Comparison of ENCODE assay signal across 8 cellular contexts in genomic region chr18:3995476-3996102, GRCh38.
DNase-seq lines count a peak whose midpoint lies in the region; ATAC-seq and TF ChIP-seq lines count a peak whose summit lies in the region.

No MANE protein-coding gene starts in this region.

- no peaks in the 10 kb centered on the region for H3K36me3 ChIP-seq in Loucy (ENCODE audit: insufficient read depth, low read length)

- no peak overlapping the region for H2AFZ ChIP-seq in Loucy (ENCODE audit: low read length)

- H3K9me3 Mint-ChIP-seq in CD4-positive, alpha-beta T cell: no peaks in the 10 kb centered on the region
- no peaks in the 10 kb centered on the region for H3K9me3 Mint-ChIP-seq in activated naive CD8-positive, alpha-beta T cell treated with anti-CD3 and anti-CD28 coated beads, Interleukin-2, amount 50 U/mL, for 24 hours

- H3K27ac Mint-ChIP-seq in CD4-positive, alpha-beta T cell: no peak overlapping the region
- H3K27ac Mint-ChIP-seq in activated naive CD8-positive, alpha-beta T cell treated with anti-CD3 and anti-CD28 coated beads, Interleukin-2, amount 50 U/mL, for 24 hours: no peak overlapping the region

- in situ Hi-C loops in SK-MEL-5 (cut with HindIII; ENCODE audit: low pct_unique_long_range_greater_than_20kb, low sequenced_read_pairs): no loop called here

- no peak overlapping the region for H3K4me3 ChIP-seq in Loucy (ENCODE audit: low read length, poor library complexity, severe bottlenecking)

- POLR2A ChIA-PET in CD4-positive, alpha-beta T cell (lab: Charles Lee): no interaction called here

- no peaks in the 10 kb centered on the region for H3K9me3 ChIP-seq in CD4-positive, alpha-beta T cell (ENCODE audit: control insufficient read depth, low read length)
- no peaks in the 10 kb centered on the region for H3K9me3 ChIP-seq in Loucy (ENCODE audit: insufficient read depth, low read depth, low read length)

- no peak overlapping the region for H3K9ac ChIP-seq in Loucy (ENCODE audit: low read depth, low read length, poor library complexity, severe bottlenecking)

- H3K4me1 ChIP-seq in Loucy (ENCODE audit: insufficient read depth, low read length, poor library complexity, severe bottlenecking): no peaks in the 10 kb centered on the region

- no peak overlapping the region for H3K4me2 ChIP-seq in Loucy (ENCODE audit: low read depth, low read length, poor library complexity, severe bottlenecking)

- no peaks in the 10 kb centered on the region for H3K27me3 ChIP-seq in CD4-positive, alpha-beta T cell (ENCODE audit: control insufficient read depth, insufficient read depth, low read length)
- H3K27me3 ChIP-seq in Loucy (ENCODE audit: insufficient read depth, low read length, poor library complexity, severe bottlenecking): no peaks in the 10 kb centered on the region

- intact Hi-C loops in CD4-positive, alpha-beta T cell (cut with DNase I, micrococcal nuclease): loop anchor here (1.0 to 10.0 kb wide), 4 partner anchors 224 to 713 kb away; no protein-coding TSS in a partner anchor
- intact Hi-C loops in left ventricle myocardium superior (cut with micrococcal nuclease): loop anchor here (5.0 to 10.0 kb wide), 2 partner anchors 223 to 721 kb away; no protein-coding TSS in a partner anchor

- H3K36me3 Mint-ChIP-seq in CD4-positive, alpha-beta T cell (ENCODE audit: low read depth): no peaks in the 10 kb centered on the region
- H3K36me3 Mint-ChIP-seq in activated naive CD8-positive, alpha-beta T cell treated with anti-CD3 and anti-CD28 coated beads, Interleukin-2, amount 50 U/mL, for 24 hours (ENCODE audit: low read depth): no peaks in the 10 kb centered on the region

- peak; percentile 76 for TF ChIP-seq CTCF in CD4-positive, alpha-beta T cell (IDR thresholded peaks at IDR 0.05)
- peak; percentile 53 for TF ChIP-seq CTCF in GM20000 (IDR thresholded peaks at IDR 0.05; ENCODE audit: extremely low read depth, missing control alignments)
- peak; percentile 86 for TF ChIP-seq CTCF in Loucy (conservative IDR thresholded peaks at IDR 0.05; ENCODE audit: low read length)

- H3K4me3 Mint-ChIP-seq in CD4-positive, alpha-beta T cell: no peak overlapping the region
- H3K4me3 Mint-ChIP-seq in activated naive CD8-positive, alpha-beta T cell treated with anti-CD3 and anti-CD28 coated beads, Interleukin-2, amount 50 U/mL, for 24 hours: no peak overlapping the region

- H3K4me1 Mint-ChIP-seq in CD4-positive, alpha-beta T cell (ENCODE audit: low read depth): no peaks in the 10 kb centered on the region
- H3K4me1 Mint-ChIP-seq in activated naive CD8-positive, alpha-beta T cell treated with anti-CD3 and anti-CD28 coated beads, Interleukin-2, amount 50 U/mL, for 24 hours: no peaks in the 10 kb centered on the region

- H3K27me3 Mint-ChIP-seq in CD4-positive, alpha-beta T cell: peaks cover 5% of the 10 kb centered on the region
- peaks cover 8% of the 10 kb centered on the region for H3K27me3 Mint-ChIP-seq in activated naive CD8-positive, alpha-beta T cell treated with anti-CD3 and anti-CD28 coated beads, Interleukin-2, amount 50 U/mL, for 24 hours

- H3K9me2 ChIP-seq in Loucy (replicated peaks; ENCODE audit: low read depth, low read length): no peaks in the 10 kb centered on the region

- no peaks in the 10 kb centered on the region for H3F3A ChIP-seq in Loucy (ENCODE audit: low read depth)

- no peaks in the 10 kb centered on the region for H4K20me1 ChIP-seq in Loucy (ENCODE audit: insufficient read depth, low read length, poor library complexity, severe bottlenecking)

- DNase-seq in CD4-positive, alpha-beta T cell: peak in 9 of 10 experiments; percentile 8 to 44 (median 26)
- DNase-seq in GM20000 (ENCODE audit: low spot score) (peak; percentile 32), SK-MEL-5 (ENCODE audit: low read depth, low spot score) (peak; percentile 80), left ventricle myocardium superior (no peak), smooth muscle cell of the brain vasculature (ENCODE audit: low read depth, low spot score) (peak; percentile 49), NCI-H2227 treated with DMSO at 0.1 percent for 48 hours (lab: John Stamatoyannopoulos, UW) (no peak)
- peak; percentile 57 for DNase-seq in activated naive CD8-positive, alpha-beta T cell treated with anti-CD3 and anti-CD28 coated beads, Interleukin-2, amount 50 U/mL, for 24 hours

- peak; percentile 56 for ATAC-seq in CD4-positive, alpha-beta T cell (ENCODE audit: poor library complexity)
- ATAC-seq in activated naive CD8-positive, alpha-beta T cell treated with anti-CD3 and anti-CD28 coated beads, Interleukin-2, amount 50 U/mL, for 24 hours: no peak
- ATAC-seq in left ventricle myocardium superior: peak; percentile 51

- no peak overlapping the region for H3K27ac ChIP-seq in CD4-positive, alpha-beta T cell (ENCODE audit: low read depth, low read length)

- CTCF ChIA-PET in CD4-positive, alpha-beta T cell (lab: Charles Lee): interaction anchor here (0.6 to 1.8 kb wide), 4 partner anchors 9 to 224 kb away, joined by 3 to 18 read pairs (median 4); no protein-coding TSS in a partner anchor

- H3K79me2 ChIP-seq in Loucy (ENCODE audit: insufficient read depth, low read length): no peaks in the 10 kb centered on the region

Comparison
In these comparisons a context has a peak if more than half of its experiments do, and no peak if none do; other contexts are left out.
1. DNase-seq: peak in CD4-positive, alpha-beta T cell (9 of 10), GM20000 (single experiment), SK-MEL-5 (single experiment), activated naive CD8-positive, alpha-beta T cell treated with anti-CD3 and anti-CD28 coated beads, Interleukin-2, amount 50 U/mL, for 24 hours (single experiment) and smooth muscle cell of the brain vasculature (single experiment); none in left ventricle myocardium superior (single experiment) and NCI-H2227 treated with DMSO at 0.1 percent for 48 hours (single experiment).
2. Peak in every context shown above with its lines, with median percentiles within 50 percentile points of each other: CTCF ChIP-seq.